Comparison of ENCODE assay signal across 8 cellular contexts in the genomic region with DNA sequence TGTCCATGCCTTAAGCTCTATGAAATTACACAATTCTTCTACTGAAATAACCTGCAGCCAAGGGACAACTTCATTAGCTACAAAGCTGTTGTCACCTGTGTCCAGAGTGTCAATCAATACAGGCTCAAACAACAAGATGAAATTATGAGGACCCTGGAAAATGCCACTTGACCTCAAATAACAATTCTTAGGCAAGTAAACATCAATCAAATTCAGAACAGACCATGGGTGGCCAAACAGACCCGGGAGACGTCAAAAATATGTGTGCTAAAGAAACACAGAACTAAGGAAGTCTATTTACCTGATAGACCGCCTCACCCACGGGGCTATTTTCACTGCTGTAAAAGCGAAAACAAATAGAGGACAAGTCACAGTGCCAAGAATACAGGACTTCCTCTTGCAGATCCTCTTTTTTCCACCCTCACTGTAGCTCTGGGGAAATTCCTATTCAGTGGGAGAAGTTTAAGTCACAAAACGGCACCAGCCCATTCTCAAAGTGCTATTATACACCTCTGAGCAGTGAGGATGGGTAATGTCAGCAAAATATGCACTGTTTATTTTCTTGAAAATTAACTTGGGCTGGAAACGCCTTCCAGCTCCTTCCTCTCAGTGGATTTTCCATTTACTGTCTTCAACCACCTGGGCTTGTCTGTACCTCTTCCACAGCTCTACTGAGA. TPM values are rescaled to one million over a fixed set of nuclear protein-coding genes. Genes with fewer than 3 reads are reported as not detected.
A peak's percentile ranks its signal among the peaks of the same experiment; 100 is the strongest.
DNase-seq lines count a peak whose midpoint lies in the region; ATAC-seq, FAIRE-seq and TF ChIP-seq lines count a peak whose summit lies in the region.

No MANE protein-coding gene starts in this region.

- H3K27me3 ChIP-seq in effector memory CD4-positive, alpha-beta T cell (replicated peaks; ENCODE audit: control insufficient read depth, insufficient read depth, low read length, poor library complexity, severe bottlenecking): no peaks in the 10 kb centered on the region
- H3K27me3 ChIP-seq in parathyroid adenoma (ENCODE audit: control insufficient read depth, insufficient read depth, low read length): no peaks in the 10 kb centered on the region

- peak overlapping the region; percentile 84 for H3K4me3 ChIP-seq in effector memory CD4-positive, alpha-beta T cell (ENCODE audit: insufficient read depth, low read depth, low read length, poor library complexity, severe bottlenecking)
- no peak overlapping the region for H3K4me3 ChIP-seq in parathyroid adenoma (ENCODE audit: low read depth, low read length)

- peak overlapping the region; percentile 31 for H3K4me2 ChIP-seq in parathyroid adenoma (ENCODE audit: low read length)

- ATAC-seq in GM19328 (IDR thresholded peaks at IDR 0.05; ENCODE audit: unreplicated experiment) (no peak), HG03175 (IDR thresholded peaks at IDR 0.05; ENCODE audit: unreplicated experiment) (no peak)
- ATAC-seq in activated CD4-positive, CD25-positive, alpha-beta regulatory T cell treated with anti-CD3 and anti-CD28 coated beads, Interleukin-2, amount 50 U/mL, for 24 hours: no peak

- no peak overlapping the region for H2AFZ ChIP-seq in parathyroid adenoma

- H3K9me3 ChIP-seq in effector memory CD4-positive, alpha-beta T cell (ENCODE audit: control insufficient read depth, low read length): no peaks in the 10 kb centered on the region
- H3K9me3 ChIP-seq in parathyroid adenoma (ENCODE audit: control insufficient read depth, low read length): no peaks in the 10 kb centered on the region

- peaks cover 44% of the 10 kb centered on the region for H3K4me1 ChIP-seq in effector memory CD4-positive, alpha-beta T cell (ENCODE audit: control insufficient read depth, insufficient read depth, low read length, poor library complexity, severe bottlenecking)
- H3K4me1 ChIP-seq in parathyroid adenoma: peaks cover 8% of the 10 kb centered on the region

- H3K27ac ChIP-seq in effector memory CD4-positive, alpha-beta T cell (ENCODE audit: insufficient read depth, low read length, poor library complexity, severe bottlenecking): peak overlapping the region; percentile 69
- H3K27ac ChIP-seq in parathyroid adenoma: peak overlapping the region; percentile 26

- DNase-seq in GM12892 (ENCODE audit: insufficient read length): no peak
- DNase-seq in NCI-H69 (lab: John Stamatoyannopoulos, UW): peak; percentile 88
- DNase-seq in effector memory CD4-positive, alpha-beta T cell: no peak
- DNase-seq in activated effector memory CD4-positive, alpha-beta T cell treated with Interleukin-2 at 50 U/mL for 16 hours: no peak

- H3K79me2 ChIP-seq in parathyroid adenoma: peaks cover 15% of the 10 kb centered on the region

- no peak overlapping the region for H3K9ac ChIP-seq in parathyroid adenoma

- no peak for TF ChIP-seq CTCF in parathyroid adenoma (IDR thresholded peaks at IDR 0.05)

- TF ChIP-seq POLR2A in GM12892 (IDR thresholded peaks at IDR 0.05; ENCODE audit: low read depth, low read length): no peak

- no peaks in the 10 kb centered on the region for H3K36me3 ChIP-seq in effector memory CD4-positive, alpha-beta T cell (ENCODE audit: control insufficient read depth, insufficient read depth, low read length)
- no peaks in the 10 kb centered on the region for H3K36me3 ChIP-seq in parathyroid adenoma (ENCODE audit: control insufficient read depth, insufficient read depth, low read length)

- peak; percentile 86 for FAIRE-seq in GM12892 (lab: Jason Lieb, UNC)

RNA-seq across cellular contexts. Expression of gene LITAF, which starts 2.7 kb away (rescaled TPM):
- polyA plus RNA-seq in GM12892 (2012; ENCODE audit: missing spikeins): 138 TPM
